Comparison of ENCODE assay signal across 30 cellular contexts in genomic region chr3:147089286-147089685, GRCh38.
A peak's percentile ranks its signal among the peaks of the same experiment; 100 is the strongest.
DNase-seq lines count a peak whose midpoint lies in the region; ATAC-seq and TF ChIP-seq lines count a peak whose summit lies in the region.
"Had no signal": no experiment of that assay in that cellular context is flagged by ENCODE, and none has a peak within 500 bp of the region (broad histone marks: within the 10 kb centered on the region; RNA-seq: fewer than 3 reads in every experiment).

No MANE protein-coding gene starts in this region.

- peak overlapping the region; percentile 16 for H3K4me2 ChIP-seq in neural cell (ENCODE audit: low read length)
- H3K4me2 ChIP-seq: A549 had no signal

- 57 to 75% methylated on average over 5 of the region's 5 CpGs for WGBS in upper lobe of left lung, 2 donors

- no peak overlapping the region for H2AFZ ChIP-seq in neural cell (ENCODE audit: low read depth, low read length)

- no peaks in the 10 kb centered on the region for H3K4me1 ChIP-seq in upper lobe of left lung
- H3K4me1 ChIP-seq: A549, HAP-1, left ventricle myocardium inferior, suprapubic skin, upper lobe of right lung had no signal

- H3K27me3 ChIP-seq in neural cell (ENCODE audit: insufficient read depth, low read depth, low read length) = no peaks in the 10 kb centered on the region
- no peaks in the 10 kb centered on the region for H3K27me3 ChIP-seq in upper lobe of left lung
- H3K27me3 ChIP-seq: suprapubic skin, upper lobe of right lung had no signal

- H3K79me2 ChIP-seq in neural cell (replicated peaks; ENCODE audit: insufficient read depth, low read length) = no peaks in the 10 kb centered on the region

- H3K36me3 ChIP-seq in neural cell (ENCODE audit: insufficient read depth, low read length) (no peaks in the 10 kb centered on the region), upper lobe of left lung (no peaks in the 10 kb centered on the region)
- H3K36me3 ChIP-seq: HAP-1, left ventricle myocardium inferior, suprapubic skin, upper lobe of right lung had no signal

- TF ChIP-seq POLR2A in upper lobe of left lung (IDR thresholded peaks at IDR 0.05) = no peak

- peak overlapping the region; percentile 24 for H3K27ac ChIP-seq in neural cell (ENCODE audit: low read length)
- no peak overlapping the region for H3K27ac ChIP-seq in upper lobe of left lung
- H3K27ac ChIP-seq: A549, left ventricle myocardium inferior, RWPE1, suprapubic skin, upper lobe of right lung had no signal

- intact Hi-C loops in left cardiac atrium (cut with DNase I) = no loop called here

- TF ChIP-seq RAD21 in neural cell (conservative IDR thresholded peaks at IDR 0.05) = no peak

- H3K9ac ChIP-seq in neural cell (ENCODE audit: low read length) = no peak overlapping the region

- H3K4me3 ChIP-seq in AG10803 (ENCODE audit: low read length) = no peak overlapping the region
- H3K4me3 ChIP-seq in neural cell (ENCODE audit: low read length) = peak overlapping the region; percentile 40
- no peak overlapping the region for H3K4me3 ChIP-seq in upper lobe of left lung
- H3K4me3 ChIP-seq: A549, HAP-1, left ventricle myocardium inferior, suprapubic skin, upper lobe of right lung had no signal

- H3K9me2 ChIP-seq in neural cell (ENCODE audit: insufficient read depth, low read length) = no peaks in the 10 kb centered on the region

- no peak for ATAC-seq in upper lobe of left lung (ENCODE audit: low FRiP score in 2 of 2)
- no peak for ATAC-seq in left cardiac atrium
- ATAC-seq in GM21529 (IDR thresholded peaks at IDR 0.05; ENCODE audit: unreplicated experiment) = no peak
- ATAC-seq: A549; activated CD4-positive, CD25-positive, alpha-beta regulatory T cell treated with anti-CD3 and anti-CD28 coated beads, Interleukin-2, amount 50 U/mL, for 24 hours; activated CD8-positive, alpha-beta memory T cell treated with anti-CD3 and anti-CD28 coated beads, Interleukin-2, amount 10 ng/mL, durations not matched to agents 7 days and 5 days; activated T-cell treated with anti-CD3 and anti-CD28 coated beads, Interleukin-2, amount 50 U/mL, for 4 hours; effector memory CD8-positive, alpha-beta T cell; stimulated activated naive B cell treated with anti-CD40 and anti-IgM and Interleukin-4, amounts not matched to agents 10 μg/mL and 1 μg/mL and 100 μg/mL, for 72 hours; upper lobe of right lung had no signal

- TF ChIP-seq EP300 in neural cell (conservative IDR thresholded peaks at IDR 0.05; ENCODE audit: poor library complexity, severe bottlenecking) (no peak), upper lobe of left lung (IDR thresholded peaks at IDR 0.05) (no peak)

- no peaks in the 10 kb centered on the region for H3F3A ChIP-seq in neural cell (ENCODE audit: insufficient read depth, low read length, poor library complexity, severe bottlenecking)

- no peaks in the 10 kb centered on the region for H4K20me1 ChIP-seq in neural cell (ENCODE audit: insufficient read depth)

- DNase-seq in AG10803 (ENCODE audit: low read depth) = peak; percentile 5
- peak; percentile 13 for DNase-seq in NCI-H146 treated with DMSO at 0.1 percent for 48 hours (lab: John Stamatoyannopoulos, UW; ENCODE audit: unreplicated experiment)
- DNase-seq in cerebellar cortex (ENCODE audit: low spot score) = peak; percentile 65
- no peak for DNase-seq in upper lobe of left lung
- DNase-seq in left cardiac atrium = no peak
- no peak for DNase-seq in SIG-M5 treated with dmso at 0.1 percent for 504 hours (lab: John Stamatoyannopoulos, UW; ENCODE audit: unreplicated experiment)
- DNase-seq: activated CD4-positive, alpha-beta T cell treated with anti-CD3 and anti-CD28 coated beads, Interleukin-2, amount 50 U/mL, for 4 hours; activated CD8-positive, alpha-beta memory T cell treated with anti-CD3 and anti-CD28 coated beads, Interleukin-2, amount 10 ng/mL, durations not matched to agents 7 days and 5 days; activated gamma-delta T cell; activated T-cell treated with anti-CD3 and anti-CD28 coated beads, Interleukin-2, amount 50 U/mL, for 4 hours; AML-193; CD4-positive, alpha-beta T cell; effector memory CD8-positive, alpha-beta T cell; islet precursor cell; left ventricle myocardium inferior; mesendoderm; NCI-H1930; NCI-H345; NCI-H774; OCI-M1; stimulated activated naive B cell treated with anti-CD40 and anti-IgM and Interleukin-4, amounts not matched to agents 10 μg/mL and 1 μg/mL and 100 μg/mL, for 72 hours; T-helper 1 cell; upper lobe of right lung had no signal

- no peak for TF ChIP-seq CTCF in AG10803 (conservative IDR thresholded peaks at IDR 0.05; ENCODE audit: low read length)
- no peak for TF ChIP-seq CTCF in neural cell (IDR thresholded peaks at IDR 0.05; ENCODE audit: poor library complexity, severe bottlenecking)
- no peak for TF ChIP-seq CTCF in upper lobe of left lung (IDR thresholded peaks at IDR 0.05)

- no peaks in the 10 kb centered on the region for H3K9me3 ChIP-seq in neural cell (ENCODE audit: low read length)
- H3K9me3 ChIP-seq in upper lobe of left lung = no peaks in the 10 kb centered on the region
- H3K9me3 ChIP-seq: A549, HAP-1, left ventricle myocardium inferior, suprapubic skin, upper lobe of right lung had no signal

TF ChIP-seq in neural cell, 6 proteins besides CTCF, POLR2A, EP300 and RAD21:
- TF ChIP-seq MXI1 (conservative IDR thresholded peaks at IDR 0.05; ENCODE audit: poor library complexity, severe bottlenecking) (peak; percentile 49), TAF1 (IDR thresholded peaks at IDR 0.05; ENCODE audit: low read depth) (no peak)
TF ChIP-seq in neural cell: peak in this region for 1.

Comparison
In these comparisons a context has a peak if more than half of its experiments do, and no peak if none do; other contexts are left out.
1. DNase-seq: peak in AG10803 (single experiment), NCI-H146 treated with DMSO at 0.1 percent for 48 hours (single experiment) and cerebellar cortex (single experiment); none in upper lobe of left lung (0 of 2), left cardiac atrium (single experiment) and SIG-M5 treated with dmso at 0.1 percent for 504 hours (single experiment).